8 cellular contexts compared by ENCODE assay signal in the genomic region with DNA sequence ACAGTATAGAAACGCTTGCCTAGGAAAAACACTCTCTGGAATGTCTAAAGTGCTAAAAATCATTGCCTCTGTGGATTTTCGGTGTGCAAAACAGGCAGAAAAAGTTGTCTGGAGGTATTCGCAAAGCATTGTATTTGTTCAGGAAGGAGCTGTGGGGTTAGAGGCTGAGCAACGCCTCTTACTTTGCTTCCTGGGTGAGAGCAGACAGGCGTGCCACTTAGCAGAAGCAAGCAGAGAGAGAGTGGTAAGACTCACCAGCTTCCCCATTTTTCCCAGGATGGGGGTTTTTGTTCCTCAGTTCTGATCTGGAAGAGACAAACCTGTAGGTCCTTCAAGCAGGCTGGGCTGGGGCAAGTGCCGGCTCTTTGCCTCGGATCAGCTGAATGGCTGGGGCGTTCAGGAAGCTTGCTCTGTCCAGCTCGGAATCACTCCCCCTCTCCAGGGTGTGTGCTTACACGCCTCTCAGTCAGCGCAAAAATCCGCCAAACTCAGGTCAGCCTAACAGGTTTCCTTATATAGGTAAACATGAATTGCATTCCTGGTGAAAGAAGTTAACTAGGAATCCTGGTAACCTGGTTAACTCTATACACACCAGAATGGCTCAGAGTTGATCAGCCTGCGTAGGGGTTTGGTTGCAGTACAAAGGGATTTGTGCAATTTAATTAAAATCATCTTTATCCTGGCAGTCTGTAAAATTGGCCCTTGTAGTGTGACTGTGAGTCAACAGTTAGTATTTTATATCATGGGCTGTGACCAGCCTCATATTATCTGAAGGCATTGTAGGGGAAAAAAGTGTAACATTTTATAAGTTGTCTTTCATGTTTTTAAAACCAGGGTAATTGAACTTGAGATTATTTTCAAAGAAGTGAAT.
DNase-seq lines count a peak whose midpoint lies in the region; ATAC-seq and TF ChIP-seq lines count a peak whose summit lies in the region.

No MANE protein-coding gene starts in this region.

- CTCF ChIA-PET in Caco-2 (lab: Charles Lee), result interaction anchor here (1.3 kb wide), 1 partner anchor 267 kb away, joined by 8 read pairs; no protein-coding TSS in a partner anchor

- H3K9me3 ChIP-seq in Caco-2, result no peaks in the 10 kb centered on the region

- H3K27me3 ChIP-seq in Caco-2 (replicated peaks; ENCODE audit: control insufficient read depth, insufficient read depth, low read length), result no peaks in the 10 kb centered on the region

- peak; percentile 82 to 88 for DNase-seq in Caco-2
- DNase-seq in NCI-H82 treated with DMSO at 0.1 percent for 48 hours (lab: John Stamatoyannopoulos, UW; ENCODE audit: unreplicated experiment), result peak; percentile 61
- DNase-seq in fibroblast of mammary gland (ENCODE audit: low read depth), result peak; percentile 24
- peak; percentile 32 for DNase-seq in nephron progenitor cell
- no peak for DNase-seq in HUDEP-2 (lab: John Stamatoyannopoulos, UW; ENCODE audit: unreplicated experiment in 76 of 76)
- DNase-seq in activated T-helper 2 cell treated with anti-CD3 and anti-CD28 coated beads, Interferon-gamma antibody, Interleukin-2, Interleukin-4, amounts not matched to agents 10 μg/mL and 5 μg/mL and 100 μg/mL, durations not matched to agents 14 hours and 24 hours and 36 hours (ENCODE audit: low spot score), result no peak
- DNase-seq in activated naive CD4-positive, alpha-beta T cell treated with anti-CD3 and anti-CD28 coated beads, Interleukin-2, amount 50 U/mL, for 72 hours (ENCODE audit: low spot score in 2 of 2), result no peak
- DNase-seq in RKO (ENCODE audit: low spot score), result no peak

- intact Hi-C loops in Caco-2 (cut with micrococcal nuclease; ENCODE audit: unreplicated experiment), result loop anchor here (1.0 to 10.0 kb wide), 5 partner anchors 36 to 267 kb away; no protein-coding TSS in a partner anchor
- intact Hi-C loops in activated T-helper 2 cell treated with anti-CD3 and anti-CD28 coated beads, Interferon-gamma antibody, Interleukin-2, Interleukin-4, amounts not matched to agents 10 μg/mL and 5 μg/mL and 100 μg/mL, durations not matched to agents 14 hours and 24 hours and 36 hours (cut with micrococcal nuclease), result no loop called here

- H3K27ac Mint-ChIP-seq in Caco-2 (ENCODE audit: unreplicated experiment) (peak overlapping the region; percentile 59), nephron progenitor cell (no peak overlapping the region)
- H3K27ac Mint-ChIP-seq in activated T-helper 2 cell treated with anti-CD3 and anti-CD28 coated beads, Interferon-gamma antibody, Interleukin-2, Interleukin-4, amounts not matched to agents 10 μg/mL and 5 μg/mL and 100 μg/mL, durations not matched to agents 14 hours and 24 hours and 36 hours, result no peak overlapping the region
- no peak overlapping the region for H3K27ac Mint-ChIP-seq in activated naive CD4-positive, alpha-beta T cell treated with anti-CD3 and anti-CD28 coated beads, Interleukin-2, amount 50 U/mL, for 72 hours

- no peak for ATAC-seq in activated naive CD4-positive, alpha-beta T cell treated with anti-CD3 and anti-CD28 coated beads, Interleukin-2, amount 50 U/mL, for 72 hours

- no TSS peak for BruUV-seq in Caco-2 (replicated peaks; lab: Mats Ljungman, UMichigan)

- POLR2A ChIA-PET in Caco-2 (lab: Charles Lee), result interaction anchor here (0.8 to 1.0 kb wide), 3 partner anchors 67 to 159 kb away, joined by 3 to 7 read pairs (median 4); no protein-coding TSS in a partner anchor

- H3K4me1 Mint-ChIP-seq in Caco-2 (ENCODE audit: low read depth, unreplicated experiment) (no peaks in the 10 kb centered on the region), nephron progenitor cell (peaks cover 10% of the 10 kb centered on the region)
- H3K4me1 Mint-ChIP-seq in activated T-helper 2 cell treated with anti-CD3 and anti-CD28 coated beads, Interferon-gamma antibody, Interleukin-2, Interleukin-4, amounts not matched to agents 10 μg/mL and 5 μg/mL and 100 μg/mL, durations not matched to agents 14 hours and 24 hours and 36 hours (ENCODE audit: low read depth), result no peaks in the 10 kb centered on the region

- H3K4me3 Mint-ChIP-seq in Caco-2 (ENCODE audit: unreplicated experiment) (peak overlapping the region; percentile 85), nephron progenitor cell (peak overlapping the region; percentile 74)
- H3K4me3 Mint-ChIP-seq in activated T-helper 2 cell treated with anti-CD3 and anti-CD28 coated beads, Interferon-gamma antibody, Interleukin-2, Interleukin-4, amounts not matched to agents 10 μg/mL and 5 μg/mL and 100 μg/mL, durations not matched to agents 14 hours and 24 hours and 36 hours (ENCODE audit: low read depth), result no peak overlapping the region

- H3K4me3 ChIP-seq in Caco-2 (ENCODE audit: low read depth, low read length) (peak overlapping the region; percentile 61), fibroblast of mammary gland (ENCODE audit: control insufficient read depth, low read depth, low read length) (peak overlapping the region; percentile 16)

- H3K36me3 Mint-ChIP-seq in Caco-2 (ENCODE audit: insufficient read depth, unreplicated experiment), result no peaks in the 10 kb centered on the region
- no peaks in the 10 kb centered on the region for H3K36me3 Mint-ChIP-seq in nephron progenitor cell (ENCODE audit: low read depth)
- H3K36me3 Mint-ChIP-seq in activated T-helper 2 cell treated with anti-CD3 and anti-CD28 coated beads, Interferon-gamma antibody, Interleukin-2, Interleukin-4, amounts not matched to agents 10 μg/mL and 5 μg/mL and 100 μg/mL, durations not matched to agents 14 hours and 24 hours and 36 hours (ENCODE audit: low read depth), result no peaks in the 10 kb centered on the region
- no peaks in the 10 kb centered on the region for H3K36me3 Mint-ChIP-seq in activated naive CD4-positive, alpha-beta T cell treated with anti-CD3 and anti-CD28 coated beads, Interleukin-2, amount 50 U/mL, for 72 hours

- TF ChIP-seq CTCF in Caco-2 (IDR thresholded peaks at IDR 0.05; ENCODE audit: insufficient read depth in 1 of 2, low read depth in 1 of 2, low read length in 1 of 2, severe bottlenecking in 1 of 2, unreplicated experiment in 1 of 2) (no peak), fibroblast of mammary gland (conservative IDR thresholded peaks at IDR 0.05; ENCODE audit: control insufficient read depth, insufficient read depth, low read depth, low read length) (no peak), nephron progenitor cell (IDR thresholded peaks at IDR 0.05) (no peak)

- H3K9me3 Mint-ChIP-seq in Caco-2 (ENCODE audit: unreplicated experiment) (no peaks in the 10 kb centered on the region), nephron progenitor cell (peaks cover 13% of the 10 kb centered on the region)
- H3K9me3 Mint-ChIP-seq in activated T-helper 2 cell treated with anti-CD3 and anti-CD28 coated beads, Interferon-gamma antibody, Interleukin-2, Interleukin-4, amounts not matched to agents 10 μg/mL and 5 μg/mL and 100 μg/mL, durations not matched to agents 14 hours and 24 hours and 36 hours, result no peaks in the 10 kb centered on the region
- H3K9me3 Mint-ChIP-seq in activated naive CD4-positive, alpha-beta T cell treated with anti-CD3 and anti-CD28 coated beads, Interleukin-2, amount 50 U/mL, for 72 hours, result no peaks in the 10 kb centered on the region

- H3K36me3 ChIP-seq in Caco-2 (ENCODE audit: control insufficient read depth, insufficient read depth, low read length), result no peaks in the 10 kb centered on the region

- H3K27me3 Mint-ChIP-seq in Caco-2 (ENCODE audit: insufficient read depth, unreplicated experiment), result no peaks in the 10 kb centered on the region
- H3K27me3 Mint-ChIP-seq in nephron progenitor cell (ENCODE audit: low read depth, poor library complexity), result no peaks in the 10 kb centered on the region
- no peaks in the 10 kb centered on the region for H3K27me3 Mint-ChIP-seq in activated T-helper 2 cell treated with anti-CD3 and anti-CD28 coated beads, Interferon-gamma antibody, Interleukin-2, Interleukin-4, amounts not matched to agents 10 μg/mL and 5 μg/mL and 100 μg/mL, durations not matched to agents 14 hours and 24 hours and 36 hours (ENCODE audit: low read depth)

- H3K4me1 ChIP-seq in Caco-2, result peaks cover 13% of the 10 kb centered on the region

Comparison
In these comparisons a context has a peak if more than half of its experiments do, and no peak if none do; other contexts are left out.
1. DNase-seq: peak in Caco-2 (2 of 2), NCI-H82 treated with DMSO at 0.1 percent for 48 hours (single experiment), fibroblast of mammary gland (single experiment) and nephron progenitor cell (single experiment); none in HUDEP-2 (0 of 76), activated T-helper 2 cell treated with anti-CD3 and anti-CD28 coated beads, Interferon-gamma antibody, Interleukin-2, Interleukin-4, amounts not matched to agents 10 μg/mL and 5 μg/mL and 100 μg/mL, durations not matched to agents 14 hours and 24 hours and 36 hours (single experiment), activated naive CD4-positive, alpha-beta T cell treated with anti-CD3 and anti-CD28 coated beads, Interleukin-2, amount 50 U/mL, for 72 hours (0 of 2) and RKO (single experiment).